ENCODE assay signal across 13 cellular contexts in the genomic region with DNA sequence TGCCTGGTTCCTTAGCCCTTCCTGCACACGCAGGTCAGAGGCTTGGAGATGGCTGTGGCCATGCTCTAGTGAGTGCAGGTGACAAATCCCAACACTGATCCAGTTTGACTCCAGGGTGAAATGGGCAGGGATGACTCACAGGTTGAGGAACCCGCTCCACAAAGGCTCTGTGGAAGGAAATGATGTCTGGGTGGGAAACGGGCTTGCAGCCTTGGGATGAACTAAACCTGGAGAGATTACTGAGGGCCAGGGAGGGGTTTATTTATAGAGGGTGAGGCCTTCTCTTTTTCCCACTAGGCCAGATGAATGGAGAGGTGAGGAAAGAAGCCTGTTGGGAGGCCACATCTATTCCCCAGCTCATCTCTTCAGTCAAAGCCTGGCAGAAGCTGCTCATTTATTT. TPM values are rescaled to one million over a fixed set of nuclear protein-coding genes. Genes with fewer than 3 reads are reported as not detected.
DNase-seq lines count a peak whose midpoint lies in the region; ATAC-seq and TF ChIP-seq lines count a peak whose summit lies in the region.
"Had no signal": no experiment of that assay in that cellular context is flagged by ENCODE, and none has a peak within 500 bp of the region (broad histone marks: within the 10 kb centered on the region; RNA-seq: fewer than 3 reads in every experiment).

No MANE protein-coding gene starts in this region.

- H2BK120ac ChIP-seq in IMR-90 (ENCODE audit: low read depth, low read length): peak overlapping the region; percentile 43; the same call in 1 of the 2 replicates

- H2AFZ ChIP-seq in IMR-90 (replicated peaks; ENCODE audit: low read length, poor library complexity): no peak overlapping the region

- DNase-seq in DMS53 treated with DMSO at 0.1 percent for 48 hours (lab: John Stamatoyannopoulos, UW; ENCODE audit: unreplicated experiment) (peak; percentile 95), IMR-90 (no peak), cerebellar cortex (ENCODE audit: low spot score) (peak; percentile 78), lung (ENCODE audit: low spot score) (peak; percentile 20), WERI-Rb-1 (no peak), DMS153 (lab: John Stamatoyannopoulos, UW) (no peak), right atrium auricular region (ENCODE audit: low spot score) (no peak)
- DNase-seq: activated CD4-positive, alpha-beta memory T cell treated with anti-CD3 and anti-CD28 coated beads for 36 hours; GOT3; heart left ventricle; NCI-H2081 treated with DMSO at 0.1 percent for 48 hours; NCI-H69 had no signal

- H3K27ac ChIP-seq in IMR-90 (ENCODE audit: insufficient read depth, low read length): no peak overlapping the region
- no peak overlapping the region for H3K27ac ChIP-seq in lung (ENCODE audit: low read depth in 1 of 2, low read length in 1 of 2)
- H3K27ac ChIP-seq in WERI-Rb-1: no peak overlapping the region
- no peak overlapping the region for H3K27ac ChIP-seq in right atrium auricular region
- H3K27ac ChIP-seq: heart left ventricle had no signal

- no peak overlapping the region for H3K4me3 ChIP-seq in IMR-90 (ENCODE audit: insufficient read depth, low read depth, low read length)
- no peak overlapping the region for H3K4me3 ChIP-seq in lung
- H3K4me3 ChIP-seq in WERI-Rb-1 (ENCODE audit: low read depth, low read length): no peak overlapping the region
- no peak overlapping the region for H3K4me3 ChIP-seq in right atrium auricular region
- H3K4me3 ChIP-seq: heart left ventricle had no signal

- no peaks in the 10 kb centered on the region for H3K36me3 ChIP-seq in IMR-90 (ENCODE audit: control insufficient read depth, insufficient read depth, low read length)
- no peaks in the 10 kb centered on the region for H3K36me3 ChIP-seq in lung (ENCODE audit: control insufficient read depth in 2 of 2, insufficient read depth in 2 of 2, low read length in 2 of 2)
- H3K36me3 ChIP-seq in WERI-Rb-1: no peaks in the 10 kb centered on the region
- no peaks in the 10 kb centered on the region for H3K36me3 ChIP-seq in right atrium auricular region
- H3K36me3 ChIP-seq: heart left ventricle had no signal

- H4K8ac ChIP-seq in IMR-90 (ENCODE audit: low read depth in 2 of 2, low read length in 2 of 2): no peak overlapping the region

- intact Hi-C loops in IMR-90 (cut with micrococcal nuclease): no loop called here

- H3K27me3 ChIP-seq in IMR-90 (ENCODE audit: control insufficient read depth, insufficient read depth, low read length) (no peaks in the 10 kb centered on the region), lung (ENCODE audit: control insufficient read depth, insufficient read depth) (no peaks in the 10 kb centered on the region), WERI-Rb-1 (ENCODE audit: insufficient read depth, low read depth, severe bottlenecking) (no peaks in the 10 kb centered on the region), right atrium auricular region (no peaks in the 10 kb centered on the region)
- H3K27me3 ChIP-seq: heart left ventricle had no signal

- no peak overlapping the region for H3K23ac ChIP-seq in IMR-90 (ENCODE audit: low read depth, low read length)

- peak overlapping the region; percentile 29; the same call in 1 of the 2 replicates for H2AK5ac ChIP-seq in IMR-90 (ENCODE audit: low read depth, low read length)

- H3K4ac ChIP-seq in IMR-90 (ENCODE audit: low read depth, low read length): no peak overlapping the region

- no peaks in the 10 kb centered on the region for H4K20me1 ChIP-seq in IMR-90 (ENCODE audit: insufficient read depth, low read length)

- no peak overlapping the region for H3K18ac ChIP-seq in IMR-90 (ENCODE audit: low read depth, low read length)

- no peak overlapping the region for H2BK20ac ChIP-seq in IMR-90 (ENCODE audit: low read depth, low read length)

- H2BK5ac ChIP-seq in IMR-90 (ENCODE audit: low read depth, low read length, poor library complexity, severe bottlenecking): no peak overlapping the region

- H3K9me3 ChIP-seq in IMR-90 (ENCODE audit: control insufficient read depth, insufficient read depth, low read length) (peaks cover 2% of the 10 kb centered on the region; the same call in 1 of the 2 replicates), lung (ENCODE audit: control insufficient read depth in 2 of 2, insufficient read depth in 1 of 2, low read length in 1 of 2) (peaks cover 0 to 6% of the 10 kb centered on the region in 2 donors), WERI-Rb-1 (ENCODE audit: severe bottlenecking) (no peaks in the 10 kb centered on the region), right atrium auricular region (no peaks in the 10 kb centered on the region)

- ATAC-seq in IMR-90 (ENCODE audit: low read depth) (no peak), lung (ENCODE audit: insufficient read depth, low FRiP score) (no peak), GM21786 (IDR thresholded peaks at IDR 0.05; ENCODE audit: unreplicated experiment) (no peak)
- ATAC-seq: heart left ventricle had no signal

- no peak overlapping the region for H2AK9ac ChIP-seq in IMR-90 (replicated peaks; ENCODE audit: low read depth, low read length, poor library complexity)

- no peak overlapping the region for H4K91ac ChIP-seq in IMR-90 (ENCODE audit: insufficient read depth, low read depth, low read length)

- TF ChIP-seq POLR2A in IMR-90 (IDR thresholded peaks at IDR 0.05; ENCODE audit: low read depth, low read length): no peak

- TF ChIP-seq CTCF in IMR-90 (conservative IDR thresholded peaks at IDR 0.05; ENCODE audit: low read depth, low read length): no peak
- TF ChIP-seq CTCF in lung (IDR thresholded peaks at IDR 0.05; ENCODE audit: control extremely low read depth, extremely low read depth): no peak
- TF ChIP-seq CTCF in WERI-Rb-1 (IDR thresholded peaks at IDR 0.05; ENCODE audit: low read depth, low read length): no peak
- TF ChIP-seq CTCF in right atrium auricular region (IDR thresholded peaks at IDR 0.05): no peak

- no peak overlapping the region for H2BK15ac ChIP-seq in IMR-90 (ENCODE audit: low read depth, low read length)

- H3K4me1 ChIP-seq in IMR-90 (ENCODE audit: control insufficient read depth, insufficient read depth, low read length) (peaks cover 12% of the 10 kb centered on the region), lung (ENCODE audit: control insufficient read depth in 2 of 2, insufficient read depth in 2 of 2, low read length in 2 of 2) (peaks cover 0 to 6% of the 10 kb centered on the region in 2 donors), right atrium auricular region (peaks cover 0 to 19% of the 10 kb centered on the region in 2 donors)

- H3K4me2 ChIP-seq in IMR-90 (ENCODE audit: low read depth, low read length): no peak overlapping the region

- POLR2A ChIA-PET in IMR-90 (lab: Charles Lee; ENCODE audit: unreplicated experiment): no interaction called here

- dilution Hi-C loops in IMR-90 (cut with HindIII; ENCODE audit: low sequenced_read_pairs, unreplicated experiment): no loop called here

- peaks cover 11% of the 10 kb centered on the region for H3K9me1 ChIP-seq in IMR-90 (ENCODE audit: insufficient read depth, low read length)

- no peak overlapping the region for H3K14ac ChIP-seq in IMR-90 (replicated peaks; ENCODE audit: low read depth, low read length)

- H3K79me1 ChIP-seq in IMR-90 (ENCODE audit: low read depth in 1 of 2, low read length in 2 of 2): peaks cover 0 to 6% of the 10 kb centered on the region in 2 experiments; a peak in 1 of 4 replicates

- H3K56ac ChIP-seq in IMR-90 (ENCODE audit: extremely low read depth, insufficient read depth, low read length): no peak overlapping the region

- no peak for TF ChIP-seq RAD21 in IMR-90 (IDR thresholded peaks at IDR 0.05; ENCODE audit: low read length)

- no CpG with 5 or more reads among the region's 3 CpGs for WGBS in IMR-90 (ENCODE audit: extremely low coverage in 2 of 2, insufficient read length in 1 of 2), 2 experiments
- 85 to 86% methylated on average over 3 of the region's 3 CpGs for WGBS in lung, 2 donors

- CTCF ChIA-PET in IMR-90 (lab: Yijun Ruan, JAX): no interaction called here

- no peak overlapping the region for H4K5ac ChIP-seq in IMR-90 (ENCODE audit: low read depth, low read length)

- H3K9ac ChIP-seq in IMR-90 (ENCODE audit: low read depth, low read length): no peak overlapping the region

- in situ Hi-C loops in IMR-90 (cut with MboI; ENCODE audit: low sequenced_read_pairs): no loop called here

- no TSS peak for BruUV-seq in IMR-90 (replicated peaks; lab: Mats Ljungman, UMichigan)

TF ChIP-seq in IMR-90, 13 proteins besides CTCF, POLR2A, EP300 and RAD21:
- TF ChIP-seq, protein P1, sequence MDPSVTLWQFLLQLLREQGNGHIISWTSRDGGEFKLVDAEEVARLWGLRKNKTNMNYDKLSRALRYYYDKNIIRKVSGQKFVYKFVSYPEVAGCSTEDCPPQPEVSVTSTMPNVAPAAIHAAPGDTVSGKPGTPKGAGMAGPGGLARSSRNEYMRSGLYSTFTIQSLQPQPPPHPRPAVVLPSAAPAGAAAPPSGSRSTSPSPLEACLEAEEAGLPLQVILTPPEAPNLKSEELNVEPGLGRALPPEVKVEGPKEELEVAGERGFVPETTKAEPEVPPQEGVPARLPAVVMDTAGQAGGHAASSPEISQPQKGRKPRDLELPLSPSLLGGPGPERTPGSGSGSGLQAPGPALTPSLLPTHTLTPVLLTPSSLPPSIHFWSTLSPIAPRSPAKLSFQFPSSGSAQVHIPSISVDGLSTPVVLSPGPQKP (IDR thresholded peaks at IDR 0.05; ENCODE audit: borderline replicate concordance, low read depth, low read length): no peak
- no peak for TF ChIP-seq SMC3 (IDR thresholded peaks at IDR 0.05; ENCODE audit: low read depth, low read length)
- TF ChIP-seq BHLHE40 (IDR thresholded peaks at IDR 0.05; ENCODE audit: low read depth, low read length): no peak
- no peak for TF ChIP-seq MXI1 (IDR thresholded peaks at IDR 0.05; ENCODE audit: borderline replicate concordance, low read depth, low read length)
- TF ChIP-seq MAFK (IDR thresholded peaks at IDR 0.05; ENCODE audit: low read depth, low read length): no peak
- no peak for TF ChIP-seq CEBPB (IDR thresholded peaks at IDR 0.05; ENCODE audit: low read depth, low read length)

RNA-seq across cellular contexts. Expression of a gene that starts 29.3 kb away (rescaled TPM):
- 137 and 570 TPM in 2 replicates for total RNA-seq in IMR-90 (2012; rRNA removed)
- 106 and 201 TPM in 2 replicates for polyA plus RNA-seq in IMR-90 (2012; rRNA removed)
- 69.6 and 82.0 TPM in 2 replicates for polyA plus RNA-seq in IMR-90 (2012; cell fraction: cytosol; rRNA removed)
- polyA plus RNA-seq in IMR-90 (2012; cell fraction: nucleus; rRNA removed; ENCODE audit: low replicate concordance): 81.8 and 230 TPM in 2 replicates
- total RNA-seq in lung: 100 to 1,000 TPM in 1 of 2 donors, 10 to 100 TPM in 1; 67.5 to 348 TPM
- polyA plus RNA-seq in lung: 100 to 1,000 TPM in 1 of 2 donors, 10 to 100 TPM in 1; 91.7 to 243 TPM
- total RNA-seq in right atrium auricular region: 100 to 1,000 TPM; 188 to 208 TPM

Comparison
In these comparisons a context has a peak if more than half of its experiments do, and no peak if none do; other contexts are left out.
1. DNase-seq: peak in DMS53 treated with DMSO at 0.1 percent for 48 hours (single experiment), cerebellar cortex (single experiment) and lung (single experiment); none in IMR-90 (single experiment), WERI-Rb-1 (single experiment), DMS153 (single experiment) and right atrium auricular region (single experiment).